ENCODE assay signal across 1 cellular context in the genomic region with DNA sequence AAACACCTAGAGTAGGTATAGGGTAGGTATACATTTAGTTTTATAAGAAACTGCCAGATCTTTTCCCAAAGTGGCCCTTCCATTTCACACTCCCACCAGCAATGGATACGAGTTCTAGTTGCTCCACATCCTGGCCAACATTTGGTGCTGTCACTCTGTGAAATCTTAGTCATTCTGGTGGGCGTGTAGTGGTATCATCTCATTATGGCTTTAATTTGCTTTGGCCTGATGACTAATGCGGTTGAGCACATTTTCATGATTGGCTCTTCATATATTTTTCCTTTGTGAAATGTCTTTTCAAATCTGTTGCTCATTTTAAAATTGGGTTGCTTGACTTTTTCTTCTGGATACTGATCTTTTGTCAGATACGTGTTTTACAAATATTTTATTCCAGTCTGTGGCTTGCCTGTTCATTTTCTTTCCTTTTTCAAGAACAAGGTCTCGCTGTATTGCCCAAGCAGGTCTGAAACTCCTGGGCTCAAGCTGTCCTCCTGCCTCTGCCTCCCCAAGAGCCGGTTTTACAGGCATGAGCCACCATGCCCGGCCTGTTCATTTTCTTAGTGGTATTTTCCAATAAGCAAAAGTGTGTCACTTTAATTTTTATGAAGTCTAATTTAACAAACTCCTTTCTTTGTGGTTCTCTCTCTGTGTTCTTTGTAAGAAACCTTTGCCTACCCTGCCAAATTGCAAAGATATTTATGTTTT.
TF ChIP-seq lines count a peak whose summit lies in the region.

No MANE protein-coding gene starts in this region.

TF ChIP-seq in WTC11, 78 proteins besides CTCF, POLR2A, EP300 and RAD21 (continued from another document):
- TF ChIP-seq, protein P1, sequence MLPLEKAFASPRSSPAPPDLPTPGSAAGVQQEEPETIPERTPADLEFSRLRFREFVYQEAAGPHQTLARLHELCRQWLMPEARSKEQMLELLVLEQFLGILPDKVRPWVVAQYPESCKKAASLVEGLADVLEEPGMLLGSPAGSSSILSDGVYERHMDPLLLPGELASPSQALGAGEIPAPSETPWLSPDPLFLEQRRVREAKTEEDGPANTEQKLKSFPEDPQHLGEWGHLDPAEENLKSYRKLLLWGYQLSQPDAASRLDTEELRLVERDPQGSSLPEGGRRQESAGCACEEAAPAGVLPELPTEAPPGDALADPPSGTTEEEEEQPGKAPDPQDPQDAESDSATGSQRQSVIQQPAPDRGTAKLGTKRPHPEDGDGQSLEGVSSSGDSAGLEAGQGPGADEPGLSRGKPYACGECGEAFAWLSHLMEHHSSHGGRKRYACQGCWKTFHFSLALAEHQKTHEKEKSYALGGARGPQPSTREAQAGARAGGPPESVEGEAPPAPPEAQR (CRISPR knock-in tag; IDR thresholded peaks at IDR 0.05): no peak
- TF ChIP-seq, protein P2, sequence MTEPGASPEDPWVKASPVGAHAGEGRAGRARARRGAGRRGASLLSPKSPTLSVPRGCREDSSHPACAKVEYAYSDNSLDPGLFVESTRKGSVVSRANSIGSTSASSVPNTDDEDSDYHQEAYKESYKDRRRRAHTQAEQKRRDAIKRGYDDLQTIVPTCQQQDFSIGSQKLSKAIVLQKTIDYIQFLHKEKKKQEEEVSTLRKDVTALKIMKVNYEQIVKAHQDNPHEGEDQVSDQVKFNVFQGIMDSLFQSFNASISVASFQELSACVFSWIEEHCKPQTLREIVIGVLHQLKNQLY (CRISPR knock-in tag; IDR thresholded peaks at IDR 0.05): no peak
- TF ChIP-seq CREB1 (CRISPR knock-in tag; IDR thresholded peaks at IDR 0.05) (no peak), HMGA2 (CRISPR knock-in tag; IDR thresholded peaks at IDR 0.05) (no peak), FOXP1 (CRISPR knock-in tag; IDR thresholded peaks at IDR 0.05; ENCODE audit: borderline replicate concordance) (no peak), ZNF671 (CRISPR knock-in tag; IDR thresholded peaks at IDR 0.05) (no peak)
TF ChIP-seq in WTC11: peak in this region for 0.
